ENCODE assay signal across 26 cellular contexts in the genomic region with DNA sequence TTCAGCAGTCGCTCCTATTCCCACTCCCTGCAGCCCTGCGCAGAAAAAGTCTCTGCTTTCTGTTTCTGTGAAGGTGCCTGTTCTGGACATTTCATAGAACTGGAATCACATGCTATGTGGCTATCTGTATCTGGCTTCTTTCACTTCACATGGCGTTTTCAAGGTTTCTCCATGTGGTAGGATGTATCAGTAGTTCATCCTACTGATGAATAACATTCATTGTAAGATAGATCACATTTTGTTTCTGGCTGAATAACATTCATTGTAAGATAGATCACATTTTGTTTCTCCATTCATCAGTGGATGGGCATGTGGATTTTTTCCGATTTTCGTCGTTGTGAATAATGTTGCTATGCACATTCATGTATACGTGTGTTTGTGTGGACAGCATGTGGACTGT. TPM values are rescaled to one million over a fixed set of nuclear protein-coding genes. Genes with fewer than 3 reads are reported as not detected.
DNase-seq lines count a peak whose midpoint lies in the region; ATAC-seq, FAIRE-seq and TF ChIP-seq lines count a peak whose summit lies in the region.
"Had no signal": no experiment of that assay in that cellular context is flagged by ENCODE, and none has a peak within 500 bp of the region (broad histone marks: within the 10 kb centered on the region; RNA-seq: fewer than 3 reads in every experiment).

No MANE protein-coding gene starts in this region.

- intact Hi-C loops in sigmoid colon (cut with DNase I) = no loop called here

- H3K4me1 ChIP-seq in sigmoid colon (no peaks in the 10 kb centered on the region), neural progenitor cell (peaks cover 22% of the 10 kb centered on the region)
- H3K4me1 ChIP-seq: BE2C; BLaER1 treated with 17β-estradiol and CSF1 and Interleukin-3, amounts not matched to agents 10 nM and 100 nM had no signal

- WGBS in sigmoid colon, 2 donors = 80 to 84% methylated on average over 7 of the region's 7 CpGs

- H3F3A ChIP-seq in neural progenitor cell (ENCODE audit: low read depth) = peaks cover 4% of the 10 kb centered on the region

- TF ChIP-seq CTCF in sigmoid colon (IDR thresholded peaks at IDR 0.05) (no peak), neural progenitor cell (IDR thresholded peaks at IDR 0.05) (no peak), RWPE1 (conservative IDR thresholded peaks at IDR 0.05; ENCODE audit: low read depth) (no peak)

- H3K4me3 Mint-ChIP-seq in neural progenitor cell = no peak overlapping the region
- H3K4me3 Mint-ChIP-seq: CD14-positive monocyte; CD4-positive, alpha-beta T cell; CD8-positive, alpha-beta memory T cell had no signal

- H3K27ac Mint-ChIP-seq in neural progenitor cell = no peak overlapping the region
- H3K27ac Mint-ChIP-seq: CD14-positive monocyte; CD4-positive, alpha-beta T cell had no signal

- peaks cover 0 to 19% (median 0%) of the 10 kb centered on the region in 4 donors for H3K36me3 ChIP-seq in sigmoid colon
- no peaks in the 10 kb centered on the region for H3K36me3 ChIP-seq in neural progenitor cell
- H3K36me3 ChIP-seq: BE2C; BLaER1 treated with 17β-estradiol and CSF1 and Interleukin-3, amounts not matched to agents 10 nM and 100 nM had no signal

- no peak overlapping the region for H2AFZ ChIP-seq in neural progenitor cell (replicated peaks)
- H2AFZ ChIP-seq: GM23248 had no signal

- no peak overlapping the region for H3K9ac ChIP-seq in neural progenitor cell
- H3K9ac ChIP-seq: BLaER1 treated with 17β-estradiol and CSF1 and Interleukin-3, amounts not matched to agents 10 nM and 100 nM; GM23248 had no signal

- H3K4me3 ChIP-seq in sigmoid colon (no peak overlapping the region), neural progenitor cell (no peak overlapping the region)
- H3K4me3 ChIP-seq: BLaER1 treated with 17β-estradiol and CSF1 and Interleukin-3, amounts not matched to agents 10 nM and 100 nM; GM23248 had no signal

- POLR2A ChIA-PET in RWPE1 (lab: Yijun Ruan, JAX; ENCODE audit: low non-redundant PET) = no interaction called here

- no peak overlapping the region for H3K4me2 ChIP-seq in neural progenitor cell
- H3K4me2 ChIP-seq: BLaER1 treated with 17β-estradiol and CSF1 and Interleukin-3, amounts not matched to agents 10 nM and 100 nM had no signal

- H4K20me1 ChIP-seq in neural progenitor cell (ENCODE audit: low read depth) = no peaks in the 10 kb centered on the region
- H4K20me1 ChIP-seq: BLaER1 treated with 17β-estradiol and CSF1 and Interleukin-3, amounts not matched to agents 10 nM and 100 nM had no signal

- H3K27me3 Mint-ChIP-seq in neural progenitor cell (ENCODE audit: insufficient read depth, low read depth) = no peaks in the 10 kb centered on the region

- H3K9me3 ChIP-seq in sigmoid colon = no peaks in the 10 kb centered on the region
- H3K9me3 ChIP-seq in neural progenitor cell (ENCODE audit: low read depth) = no peaks in the 10 kb centered on the region
- H3K9me3 ChIP-seq: BE2C, Caco-2 had no signal

- TF ChIP-seq EP300 in sigmoid colon (IDR thresholded peaks at IDR 0.05) = no peak

- DNase-seq in COLO829 (ENCODE audit: low spot score) (peak; percentile 29), amniotic epithelial cell (ENCODE audit: low read depth) (peak; percentile 6), medulla oblongata (ENCODE audit: extremely low spot score) (peak; percentile 11), sigmoid colon (peak; percentile 18), neural progenitor cell (ENCODE audit: low spot score) (no peak), RWPE1 (ENCODE audit: low spot score) (no peak), frontal cortex (ENCODE audit: low spot score in 2 of 2) (no peak)
- DNase-seq: AML-193; BE2C; Caco-2; CD4-positive, alpha-beta T cell; CD8-positive, alpha-beta memory T cell; DMS153; DND-41; GM23248; H7; HCEC 1CT had no signal

- H3K36me3 Mint-ChIP-seq in neural progenitor cell = no peaks in the 10 kb centered on the region
- H3K36me3 Mint-ChIP-seq: CD14-positive monocyte; CD8-positive, alpha-beta memory T cell had no signal

- ATAC-seq in GM19023 (IDR thresholded peaks at IDR 0.05; ENCODE audit: unreplicated experiment) = no peak

- H3K27me3 ChIP-seq in sigmoid colon (no peaks in the 10 kb centered on the region), neural progenitor cell (peaks cover 12% of the 10 kb centered on the region)
- H3K27me3 ChIP-seq: BE2C; BLaER1 treated with 17β-estradiol and CSF1 and Interleukin-3, amounts not matched to agents 10 nM and 100 nM had no signal

- peaks cover 28% of the 10 kb centered on the region for H3K4me1 Mint-ChIP-seq in neural progenitor cell
- H3K4me1 Mint-ChIP-seq: CD14-positive monocyte; CD8-positive, alpha-beta memory T cell had no signal

- H3K27ac ChIP-seq in sigmoid colon (no peak overlapping the region), neural progenitor cell (no peak overlapping the region), RWPE1 (no peak overlapping the region)
- H3K27ac ChIP-seq: 22Rv1; BLaER1 treated with 17β-estradiol and CSF1 and Interleukin-3, amounts not matched to agents 10 nM and 100 nM; GM23248 had no signal

- TF ChIP-seq POLR2A in sigmoid colon (IDR thresholded peaks at IDR 0.05) = no peak

- CTCF ChIA-PET in RWPE1 (lab: Yijun Ruan, JAX) = no interaction called here

- no peak for FAIRE-seq in frontal cortex (lab: Jason Lieb, UNC)
- FAIRE-seq: A204.1, G401.6, GM12892, GM19239, H1 had no signal

- H3K9me3 Mint-ChIP-seq in neural progenitor cell = peaks cover 2% of the 10 kb centered on the region
- H3K9me3 Mint-ChIP-seq: CD4-positive, alpha-beta T cell had no signal

- H3K79me2 ChIP-seq in neural progenitor cell (ENCODE audit: low read depth) = no peaks in the 10 kb centered on the region

RNA-seq across cellular contexts. Expression of a gene that starts 44.5 kb away (rescaled TPM):
- total RNA-seq in sigmoid colon (10 to 100 TPM; 12.3 to 17.4 (median 15.4) TPM), neural progenitor cell (ENCODE audit: low replicate concordance) (5.3 and 5.6 TPM in 2 replicates), frontal cortex (33.0 TPM)
- polyA plus RNA-seq in sigmoid colon = 1 to 10 TPM; 1.4 to 3.6 (median 3.0) TPM
- polyA plus RNA-seq: CD14-positive monocyte; CD8-positive, alpha-beta memory T cell had no signal

Comparison
In these comparisons a context has a peak if more than half of its experiments do, and no peak if none do; other contexts are left out.
1. DNase-seq: peak in COLO829 (single experiment), amniotic epithelial cell (single experiment), medulla oblongata (single experiment) and sigmoid colon (single experiment); none in neural progenitor cell (single experiment), RWPE1 (single experiment) and frontal cortex (0 of 2).